In genomic region chr6:85792278-85792677, GRCh38 we compare ENCODE assay signal across 16 cellular contexts.
"Had no signal": no experiment of that assay in that cellular context is flagged by ENCODE, and none has a peak within 500 bp of the region (broad histone marks: within the 10 kb centered on the region; RNA-seq: fewer than 3 reads in every experiment).

No MANE protein-coding gene starts in this region.

- DNase-seq: activated CD4-positive, CD25-positive, alpha-beta regulatory T cell treated with anti-CD3 and anti-CD28 coated beads, Interleukin-2, amount 50 U/mL, for 72 hours; activated CD8-positive, alpha-beta memory T cell treated with anti-CD3 and anti-CD28 coated beads, Interleukin-2, amount 10 ng/mL, durations not matched to agents 7 days and 5 days; activated naive CD4-positive, alpha-beta T cell treated with anti-CD3 and anti-CD28 coated beads, Interleukin-2, amount 50 U/mL, for 16 hours; activated T-cell treated with anti-CD3 and anti-CD28 coated beads, Interleukin-2, amount 50 U/mL, for 1 hour; adrenal gland; caudate nucleus; colonic mucosa; left lung; mucosa of descending colon; naive thymus-derived CD8-positive, alpha-beta T cell; retina; stimulated activated CD4-positive, alpha-beta T cell treated with anti-CD3 and anti-CD28 coated beads, Interleukin-2, amount 100 ng/mL, for 48 hours; stimulated activated naive B cell treated with anti-CD40 and anti-IgM and Interleukin-4, amounts not matched to agents 10 μg/mL and 1 μg/mL and 100 μg/mL, for 72 hours; T-cell; T1000; thyroid gland had no signal

- H3K4me3 ChIP-seq: adrenal gland, colonic mucosa, left lung, mucosa of descending colon, thyroid gland had no signal

- ATAC-seq: activated CD8-positive, alpha-beta memory T cell treated with anti-CD3 and anti-CD28 coated beads, Interleukin-2, amount 10 ng/mL, durations not matched to agents 7 days and 5 days; left lung; mucosa of descending colon; naive thymus-derived CD8-positive, alpha-beta T cell; stimulated activated naive B cell treated with anti-CD40 and anti-IgM and Interleukin-4, amounts not matched to agents 10 μg/mL and 1 μg/mL and 100 μg/mL, for 72 hours; T-cell had no signal
